ENCODE assay signal across 1 cellular context in genomic region chr14:73124180-73124894, GRCh38.
TF ChIP-seq lines count a peak whose summit lies in the region.

No MANE protein-coding gene starts in this region.

TF ChIP-seq in GM23338, 12 proteins besides CTCF, POLR2A, EP300 and RAD21 (continued from another document):
- TF ChIP-seq ZNF462 (CRISPR knock-in tag; IDR thresholded peaks at IDR 0.05) (no peak), EZH2phosphoT487 (IDR thresholded peaks at IDR 0.05; ENCODE audit: unreplicated experiment) (no peak), ZNF331 (CRISPR knock-in tag; IDR thresholded peaks at IDR 0.05; ENCODE audit: low read depth) (no peak), REST (IDR thresholded peaks at IDR 0.05; ENCODE audit: unreplicated experiment) (no peak), ETS1 (IDR thresholded peaks at IDR 0.05) (no peak), EZH2 (IDR thresholded peaks at IDR 0.05; ENCODE audit: low read depth, unreplicated experiment) (no peak), JUNB (IDR thresholded peaks at IDR 0.05; ENCODE audit: unreplicated experiment) (no peak), CREB1 (CRISPR knock-in tag; IDR thresholded peaks at IDR 0.05; ENCODE audit: low read depth) (no peak), STAT1 (IDR thresholded peaks at IDR 0.05; ENCODE audit: unreplicated experiment) (no peak)
